10 cellular contexts compared by ENCODE assay signal in genomic region chr4:142474398-142475087, GRCh38.
DNase-seq lines count a peak whose midpoint lies in the region; ATAC-seq and TF ChIP-seq lines count a peak whose summit lies in the region.
"Had no signal": no experiment of that assay in that cellular context is flagged by ENCODE, and none has a peak within 500 bp of the region (broad histone marks: within the 10 kb centered on the region; RNA-seq: fewer than 3 reads in every experiment).

No MANE protein-coding gene starts in this region.

- no peak for ATAC-seq in GM21529 (IDR thresholded peaks at IDR 0.05; ENCODE audit: unreplicated experiment)

- no peaks in the 10 kb centered on the region for H3K36me3 ChIP-seq in BE2C
- H3K36me3 ChIP-seq: neutrophil, upper lobe of left lung had no signal

- H3K4me3 ChIP-seq in foreskin fibroblast (ENCODE audit: low read depth in 1 of 2, low read length in 2 of 2) (no peak overlapping the region), BE2C (ENCODE audit: low read depth, low read length) (no peak overlapping the region)
- H3K4me3 ChIP-seq: upper lobe of left lung had no signal

- peaks cover 30% of the 10 kb centered on the region for H3K4me1 Mint-ChIP-seq in activated naive CD4-positive, alpha-beta T cell treated with anti-CD3 and anti-CD28 coated beads, Interleukin-2, amount 50 U/mL, for 24 hours

- TF ChIP-seq CTCF in foreskin fibroblast (IDR thresholded peaks at IDR 0.05; ENCODE audit: low read depth, low read length) (no peak), BE2C (IDR thresholded peaks at IDR 0.05; ENCODE audit: low read depth, low read length) (no peak), GM10266 (IDR thresholded peaks at IDR 0.05; ENCODE audit: control insufficient read depth, insufficient read depth, low read depth, missing control alignments) (no peak)

- no peak for DNase-seq in activated naive CD4-positive, alpha-beta T cell treated with anti-CD3 and anti-CD28 coated beads, Interleukin-2, amount 50 U/mL, for 16 hours
- DNase-seq in NCI-H774 (lab: John Stamatoyannopoulos, UW): peak; percentile 81
- peak; percentile 23 to 51 for DNase-seq in foreskin fibroblast
- no peak for DNase-seq in BE2C
- DNase-seq in T-helper 9 cell: no peak
- DNase-seq in GM10266 (ENCODE audit: extremely low spot score): no peak
- DNase-seq: upper lobe of left lung had no signal

- no peaks in the 10 kb centered on the region for H3K27me3 Mint-ChIP-seq in activated naive CD4-positive, alpha-beta T cell treated with anti-CD3 and anti-CD28 coated beads, Interleukin-2, amount 50 U/mL, for 24 hours

- H3K27me3 ChIP-seq in BE2C: no peaks in the 10 kb centered on the region
- H3K27me3 ChIP-seq: neutrophil, upper lobe of left lung had no signal

- peaks cover 2% of the 10 kb centered on the region for H3K36me3 Mint-ChIP-seq in activated naive CD4-positive, alpha-beta T cell treated with anti-CD3 and anti-CD28 coated beads, Interleukin-2, amount 50 U/mL, for 24 hours

- no peaks in the 10 kb centered on the region for H3K9me3 Mint-ChIP-seq in activated naive CD4-positive, alpha-beta T cell treated with anti-CD3 and anti-CD28 coated beads, Interleukin-2, amount 50 U/mL, for 24 hours

- no peaks in the 10 kb centered on the region for H3K9me3 ChIP-seq in BE2C
- H3K9me3 ChIP-seq: neutrophil, upper lobe of left lung had no signal

- peaks cover 12% of the 10 kb centered on the region for H3K4me1 ChIP-seq in BE2C
- H3K4me1 ChIP-seq: upper lobe of left lung had no signal

- no peak overlapping the region for H3K4me3 Mint-ChIP-seq in activated naive CD4-positive, alpha-beta T cell treated with anti-CD3 and anti-CD28 coated beads, Interleukin-2, amount 50 U/mL, for 24 hours

- H3K27ac Mint-ChIP-seq in activated naive CD4-positive, alpha-beta T cell treated with anti-CD3 and anti-CD28 coated beads, Interleukin-2, amount 50 U/mL, for 24 hours: peak overlapping the region; percentile 31

Comparison
In these comparisons a context has a peak if more than half of its experiments do, and no peak if none do; other contexts are left out.
1. DNase-seq: peak in NCI-H774 (single experiment) and foreskin fibroblast (2 of 2); none in activated naive CD4-positive, alpha-beta T cell treated with anti-CD3 and anti-CD28 coated beads, Interleukin-2, amount 50 U/mL, for 16 hours (single experiment), BE2C (single experiment), T-helper 9 cell (single experiment) and GM10266 (single experiment).